In the genomic region with DNA sequence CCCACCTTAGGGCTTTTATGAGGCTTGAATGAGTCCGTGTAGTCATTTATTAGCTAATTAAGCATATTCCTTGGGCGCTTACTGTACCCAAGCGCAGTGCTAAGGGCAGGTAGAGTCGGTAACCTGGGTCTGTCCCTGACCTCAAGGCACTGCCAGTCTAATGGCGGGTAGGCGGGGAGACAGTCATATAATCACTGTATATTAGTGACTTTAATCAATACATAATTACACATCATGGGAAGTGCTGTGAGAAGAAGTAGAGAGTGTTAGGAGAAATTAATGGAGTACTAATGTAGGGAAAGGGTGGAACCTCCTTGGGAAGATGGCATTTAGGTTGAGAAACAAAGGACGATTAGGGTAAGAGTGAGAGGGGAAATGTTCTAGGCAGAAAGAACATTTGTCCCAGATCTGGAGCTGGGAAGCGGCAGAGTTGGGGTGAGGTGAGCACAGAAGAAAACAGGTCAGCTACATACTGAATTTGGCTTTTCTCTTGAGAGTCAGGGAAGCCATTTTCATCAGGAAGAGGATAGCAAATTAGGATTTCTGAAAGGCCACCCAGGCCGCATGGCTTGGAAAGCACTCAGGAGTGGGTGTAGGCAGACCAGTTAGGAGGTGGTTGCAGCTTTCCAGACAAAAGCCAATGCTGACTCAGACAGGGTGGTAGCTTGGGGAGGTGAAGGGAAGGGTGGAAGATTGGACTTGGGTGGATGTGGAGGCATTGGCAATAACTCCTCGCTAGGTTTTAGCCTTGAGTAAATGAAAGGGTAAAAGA, we compare ENCODE assay signal across 8 cellular contexts. TPM values are rescaled to one million over a fixed set of nuclear protein-coding genes. Genes with fewer than 3 reads are reported as not detected.
A peak's percentile ranks its signal among the peaks of the same experiment; 100 is the strongest.
DNase-seq lines count a peak whose midpoint lies in the region; ATAC-seq lines count a peak whose summit lies in the region.

No MANE protein-coding gene starts in this region.

- H3K27me3 Mint-ChIP-seq in activated T-cell treated with anti-CD3 and anti-CD28 coated beads, Interleukin-2, amount 50 U/mL, for 24 hours: no peaks in the 10 kb centered on the region

- WGBS in thymus: 55% methylated on average over 10 of the region's 10 CpGs

- peak overlapping the region; percentile 99 for H3K27ac Mint-ChIP-seq in activated T-cell treated with anti-CD3 and anti-CD28 coated beads, Interleukin-2, amount 50 U/mL, for 24 hours
- peak overlapping the region; percentile 96 to 100 for H3K27ac Mint-ChIP-seq in activated naive CD4-positive, alpha-beta T cell treated with anti-CD3 and anti-CD28 coated beads, Interleukin-2, amount 50 U/mL, for 72 hours

- H3K36me3 Mint-ChIP-seq in activated T-cell treated with anti-CD3 and anti-CD28 coated beads, Interleukin-2, amount 50 U/mL, for 24 hours (ENCODE audit: low read depth): peaks cover 15% of the 10 kb centered on the region
- no peaks in the 10 kb centered on the region for H3K36me3 Mint-ChIP-seq in activated naive CD4-positive, alpha-beta T cell treated with anti-CD3 and anti-CD28 coated beads, Interleukin-2, amount 50 U/mL, for 72 hours

- peak; percentile 5 to 12 for ATAC-seq in activated naive CD4-positive, alpha-beta T cell treated with anti-CD3 and anti-CD28 coated beads, Interleukin-2, amount 50 U/mL, for 72 hours
- peak; percentile 0 for ATAC-seq in left lobe of liver
- no peak for ATAC-seq in HG03378 (IDR thresholded peaks at IDR 0.05; ENCODE audit: unreplicated experiment)

- H3K4me3 ChIP-seq in thymus (ENCODE audit: low read length): peak overlapping the region; percentile 66

- H3K27me3 ChIP-seq in thymus (ENCODE audit: control insufficient read depth, insufficient read depth): no peaks in the 10 kb centered on the region

- H3K9me3 Mint-ChIP-seq in activated T-cell treated with anti-CD3 and anti-CD28 coated beads, Interleukin-2, amount 50 U/mL, for 24 hours: no peaks in the 10 kb centered on the region
- H3K9me3 Mint-ChIP-seq in activated naive CD4-positive, alpha-beta T cell treated with anti-CD3 and anti-CD28 coated beads, Interleukin-2, amount 50 U/mL, for 72 hours: no peaks in the 10 kb centered on the region

- H3K36me3 ChIP-seq in thymus (ENCODE audit: control insufficient read depth, insufficient read depth): no peaks in the 10 kb centered on the region

- no peak for DNase-seq in activated T-cell treated with anti-CD3 and anti-CD28 coated beads, Interleukin-2, amount 50 U/mL, for 24 hours
- DNase-seq in activated T-cell treated with anti-CD3 and anti-CD28 coated beads for 4 hours (no peak), left lobe of liver (ENCODE audit: low spot score) (peak; percentile 35), HUDEP-2 (lab: John Stamatoyannopoulos, UW; ENCODE audit: unreplicated experiment in 76 of 76) (no peak), middle frontal gyrus (ENCODE audit: extremely low spot score, low spot score) (no peak)
- DNase-seq in activated naive CD4-positive, alpha-beta T cell treated with anti-CD3 and anti-CD28 coated beads, Interleukin-2, amount 50 U/mL, for 72 hours (ENCODE audit: low spot score in 2 of 2): no peak

- H3K4me1 ChIP-seq in thymus (ENCODE audit: control insufficient read depth, insufficient read depth, low read length): peaks cover 9% of the 10 kb centered on the region

- H3K27ac ChIP-seq in thymus (ENCODE audit: low read depth): no peak overlapping the region

- H3K4me3 Mint-ChIP-seq in activated T-cell treated with anti-CD3 and anti-CD28 coated beads, Interleukin-2, amount 50 U/mL, for 24 hours: peak overlapping the region; percentile 89

- no peaks in the 10 kb centered on the region for H3K9me3 ChIP-seq in thymus (ENCODE audit: control insufficient read depth)

- peaks cover 40% of the 10 kb centered on the region for H3K4me1 Mint-ChIP-seq in activated T-cell treated with anti-CD3 and anti-CD28 coated beads, Interleukin-2, amount 50 U/mL, for 24 hours (ENCODE audit: low read depth)

RNA-seq across cellular contexts. Expression of gene BLCAP, which starts 1.0 kb away (rescaled TPM):
- total RNA-seq in activated naive CD4-positive, alpha-beta T cell treated with anti-CD3 and anti-CD28 coated beads, Interleukin-2, amount 50 U/mL, for 72 hours: 10 to 100 TPM; 21.0 to 36.2 TPM
- total RNA-seq in left lobe of liver: 70.4 TPM
- 95.9 TPM for polyA plus RNA-seq in thymus

RNA-seq across cellular contexts. Expression of gene NNAT, which starts 7.6 kb away (rescaled TPM):
- 1 to 10 TPM in 1 of 2 donors, under 1 TPM in 1; 0.93 to 2.1 TPM for total RNA-seq in activated naive CD4-positive, alpha-beta T cell treated with anti-CD3 and anti-CD28 coated beads, Interleukin-2, amount 50 U/mL, for 72 hours
- total RNA-seq in left lobe of liver: 0.15 TPM
- polyA plus RNA-seq in thymus: 16.1 TPM
